ENCODE assay signal across 1 cellular context in genomic region chr3:48952510-48953118, GRCh38.
TF ChIP-seq lines count a peak whose summit lies in the region.

No MANE protein-coding gene starts in this region.

TF ChIP-seq in K562, 482 proteins besides CTCF, POLR2A, EP300 and RAD21:
- TF ChIP-seq SPI1 (IDR thresholded peaks at IDR 0.05; ENCODE audit: borderline replicate concordance, low read depth, low read length) (0 out of 2 replicates have a peak, but pooled peaks have one; percentile 5), HMBOX1 (IDR thresholded peaks at IDR 0.05) (no peak), MAFG (tag; conservative IDR thresholded peaks at IDR 0.05) (peak; percentile 42; the same call in 1 of the 2 replicates), EHMT2 (IDR thresholded peaks at IDR 0.05) (0 out of 2 replicates have a peak, but pooled peaks have one; percentile 19), C11orf30 (IDR thresholded peaks at IDR 0.05; ENCODE audit: low read depth) (peak; percentile 52; the same call in 1 of the 2 replicates), ZBTB49 (CRISPR knock-in tag; IDR thresholded peaks at IDR 0.05; ENCODE audit: borderline replicate concordance) (no peak), ZKSCAN1 (IDR thresholded peaks at IDR 0.05; ENCODE audit: low read depth, low read length) (no peak), ZNF316 (IDR thresholded peaks at IDR 0.05) (peak; percentile 76)
